1 cellular context compared by ENCODE assay signal in the genomic region with DNA sequence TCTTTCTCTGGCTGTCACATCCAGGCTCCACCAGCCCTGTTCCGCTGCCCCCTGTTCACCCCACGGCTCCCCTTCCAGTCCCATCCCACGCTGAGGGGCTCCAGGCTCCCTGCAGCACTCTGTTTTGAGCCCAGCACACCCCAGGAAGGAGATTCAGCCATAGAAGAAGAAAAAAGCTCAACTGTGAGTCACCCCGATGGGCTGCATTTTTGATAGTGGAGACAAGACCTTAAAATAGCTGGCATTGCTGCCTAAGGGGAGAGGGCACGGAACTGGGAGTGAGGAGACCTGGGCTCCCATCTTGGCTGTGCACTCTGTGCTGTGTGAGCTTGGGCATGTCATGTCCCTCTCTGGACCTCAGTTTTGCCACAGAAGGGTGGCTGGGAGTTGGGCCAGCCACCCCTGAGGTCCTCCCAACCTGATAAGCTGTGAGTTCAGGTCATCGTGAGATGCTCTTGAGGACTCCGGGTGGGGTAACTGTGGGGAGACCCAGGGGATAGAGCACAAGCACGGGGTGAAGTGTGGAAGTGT.
TF ChIP-seq lines count a peak whose summit lies in the region.

No MANE protein-coding gene starts in this region.

TF ChIP-seq in SK-N-SH, 30 proteins besides CTCF, POLR2A, EP300 and RAD21 (continued from another document):
- TF ChIP-seq, protein P1, sequence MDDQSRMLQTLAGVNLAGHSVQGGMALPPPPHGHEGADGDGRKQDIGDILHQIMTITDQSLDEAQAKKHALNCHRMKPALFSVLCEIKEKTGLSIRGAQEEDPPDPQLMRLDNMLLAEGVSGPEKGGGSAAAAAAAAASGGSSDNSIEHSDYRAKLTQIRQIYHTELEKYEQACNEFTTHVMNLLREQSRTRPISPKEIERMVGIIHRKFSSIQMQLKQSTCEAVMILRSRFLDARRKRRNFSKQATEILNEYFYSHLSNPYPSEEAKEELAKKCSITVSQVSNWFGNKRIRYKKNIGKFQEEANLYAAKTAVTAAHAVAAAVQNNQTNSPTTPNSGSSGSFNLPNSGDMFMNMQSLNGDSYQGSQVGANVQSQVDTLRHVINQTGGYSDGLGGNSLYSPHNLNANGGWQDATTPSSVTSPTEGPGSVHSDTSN (IDR thresholded peaks at IDR 0.05), result no peak
- TF ChIP-seq, protein P2, sequence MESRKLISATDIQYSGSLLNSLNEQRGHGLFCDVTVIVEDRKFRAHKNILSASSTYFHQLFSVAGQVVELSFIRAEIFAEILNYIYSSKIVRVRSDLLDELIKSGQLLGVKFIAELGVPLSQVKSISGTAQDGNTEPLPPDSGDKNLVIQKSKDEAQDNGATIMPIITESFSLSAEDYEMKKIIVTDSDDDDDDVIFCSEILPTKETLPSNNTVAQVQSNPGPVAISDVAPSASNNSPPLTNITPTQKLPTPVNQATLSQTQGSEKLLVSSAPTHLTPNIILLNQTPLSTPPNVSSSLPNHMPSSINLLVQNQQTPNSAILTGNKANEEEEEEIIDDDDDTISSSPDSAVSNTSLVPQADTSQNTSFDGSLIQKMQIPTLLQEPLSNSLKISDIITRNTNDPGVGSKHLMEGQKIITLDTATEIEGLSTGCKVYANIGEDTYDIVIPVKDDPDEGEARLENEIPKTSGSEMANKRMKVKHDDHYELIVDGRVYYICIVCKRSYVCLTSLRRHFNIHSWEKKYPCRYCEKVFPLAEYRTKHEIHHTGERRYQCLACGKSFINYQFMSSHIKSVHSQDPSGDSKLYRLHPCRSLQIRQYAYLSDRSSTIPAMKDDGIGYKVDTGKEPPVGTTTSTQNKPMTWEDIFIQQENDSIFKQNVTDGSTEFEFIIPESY (IDR thresholded peaks at IDR 0.05; ENCODE audit: borderline replicate concordance, low read depth), result no peak
- no peak for TF ChIP-seq TAF1 (IDR thresholded peaks at IDR 0.05; ENCODE audit: borderline replicate concordance, low read depth, low read length)
